Comparison of ENCODE assay signal across 8 cellular contexts in the genomic region with DNA sequence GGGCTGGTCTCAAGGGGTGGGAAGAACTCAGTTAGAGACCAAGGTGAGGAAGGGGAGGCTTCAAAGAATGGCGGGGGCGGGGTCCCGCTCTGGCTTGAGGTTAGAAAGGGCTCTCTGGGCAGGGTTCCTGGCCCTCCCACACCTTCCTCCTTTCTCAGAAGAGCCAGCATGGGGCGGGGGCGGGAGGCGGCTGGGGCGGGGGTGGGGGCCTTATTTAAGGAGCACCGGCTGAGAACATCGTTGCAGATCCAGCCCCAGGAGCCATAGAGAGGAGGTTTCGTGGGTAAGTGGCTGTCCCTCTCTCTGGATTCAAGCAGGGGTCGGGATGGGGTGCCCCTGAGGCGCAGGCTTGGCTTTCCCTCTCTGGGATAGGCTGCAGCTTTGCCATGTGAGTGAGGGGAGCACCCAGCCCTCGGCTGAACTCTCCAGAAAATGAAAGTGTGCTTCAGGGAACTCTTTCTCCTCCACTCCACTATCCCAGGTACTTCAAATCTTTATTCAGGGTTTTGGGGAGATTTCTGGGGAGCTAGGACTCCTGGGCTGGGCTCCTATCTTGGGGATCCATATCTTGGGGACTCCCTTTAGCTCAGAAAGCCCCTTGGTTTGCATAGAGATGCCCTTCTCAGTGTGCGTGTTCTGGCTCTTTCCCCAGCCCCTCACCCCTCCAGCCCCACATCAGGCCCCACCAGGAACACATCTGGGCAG. TPM values are rescaled to one million over a fixed set of nuclear protein-coding genes. Genes with fewer than 3 reads are reported as not detected.
DNase-seq lines count a peak whose midpoint lies in the region; ATAC-seq and TF ChIP-seq lines count a peak whose summit lies in the region.

No MANE protein-coding gene starts in this region.

- H3K36me3 Mint-ChIP-seq in central memory CD8-positive, alpha-beta T cell (ENCODE audit: insufficient read depth) = peaks cover 17% of the 10 kb centered on the region
- no peaks in the 10 kb centered on the region for H3K36me3 Mint-ChIP-seq in chondrocyte (ENCODE audit: low read depth)

- no peaks in the 10 kb centered on the region for H3K36me3 ChIP-seq in ovary
- no peaks in the 10 kb centered on the region for H3K36me3 ChIP-seq in body of pancreas (replicated peaks in 1 of 2; ENCODE audit: insufficient read depth in 1 of 2, low read depth in 2 of 2)

- no peak for TF ChIP-seq POLR2A in ovary (IDR thresholded peaks at IDR 0.05)
- no peak for TF ChIP-seq POLR2A in body of pancreas (IDR thresholded peaks at IDR 0.05)

- H3K9me3 ChIP-seq in ovary = no peaks in the 10 kb centered on the region
- no peaks in the 10 kb centered on the region for H3K9me3 ChIP-seq in body of pancreas

- DNase-seq in DMS79 (lab: John Stamatoyannopoulos, UW) = peak; percentile 11
- DNase-seq in MV-4-11 (lab: John Stamatoyannopoulos, UW) = peak; percentile 9
- no peak for DNase-seq in central memory CD8-positive, alpha-beta T cell (ENCODE audit: low spot score in 2 of 2)
- peak in 4 of 5 donors; percentile 42 to 65 (median 56) for DNase-seq in ovary
- no peak for DNase-seq in HT-29 (ENCODE audit: low spot score)
- no peak for DNase-seq in mucosa of gallbladder (ENCODE audit: low spot score)
- no peak for DNase-seq in chondrocyte (ENCODE audit: low spot score)
- no peak for DNase-seq in body of pancreas

- H3K27ac ChIP-seq in ovary (peak overlapping the region in 1 of 2 donors; percentile 64), body of pancreas (peak overlapping the region in 1 of 4 donors; percentile 45)

- H3K4me3 Mint-ChIP-seq in central memory CD8-positive, alpha-beta T cell = peak overlapping the region; percentile 76
- H3K4me3 Mint-ChIP-seq in chondrocyte (ENCODE audit: unreplicated experiment) = no peak overlapping the region

- H3K27me3 ChIP-seq in ovary (no peaks in the 10 kb centered on the region), body of pancreas (no peaks in the 10 kb centered on the region)

- H3K4me3 ChIP-seq in ovary (peak overlapping the region; percentile 29), body of pancreas (no peak overlapping the region)

- no peak for ATAC-seq in central memory CD8-positive, alpha-beta T cell (replicated peaks; ENCODE audit: extremely low read depth, poor library complexity, severe bottlenecking)
- ATAC-seq in body of pancreas = no peak

- no peaks in the 10 kb centered on the region for H3K27me3 Mint-ChIP-seq in central memory CD8-positive, alpha-beta T cell
- H3K27me3 Mint-ChIP-seq in chondrocyte (ENCODE audit: low read depth) = peaks cover 3% of the 10 kb centered on the region

- intact Hi-C loops in ovary (cut with DNase I) = no loop called here
- intact Hi-C loops in body of pancreas (cut with DNase I) = no loop called here

- H3K27ac Mint-ChIP-seq in central memory CD8-positive, alpha-beta T cell (ENCODE audit: low read depth) = peak overlapping the region; percentile 22
- no peak overlapping the region for H3K27ac Mint-ChIP-seq in chondrocyte (ENCODE audit: unreplicated experiment)

- H3K9me3 Mint-ChIP-seq in central memory CD8-positive, alpha-beta T cell = no peaks in the 10 kb centered on the region
- H3K9me3 Mint-ChIP-seq in chondrocyte (ENCODE audit: low read depth) = no peaks in the 10 kb centered on the region

- TF ChIP-seq EP300 in ovary (IDR thresholded peaks at IDR 0.05) = no peak

- TF ChIP-seq CTCF in ovary (IDR thresholded peaks at IDR 0.05) = no peak
- no peak for TF ChIP-seq CTCF in chondrocyte (IDR thresholded peaks at IDR 0.05)
- TF ChIP-seq CTCF in body of pancreas (IDR thresholded peaks at IDR 0.05) = no peak

- WGBS in ovary, 3 donors = 2 to 5% (median 2%) methylated on average over 11 to 14 of the region's 14 CpGs
- WGBS in body of pancreas, 2 donors = 15 to 29% methylated on average over 10 of the region's 14 CpGs

- H3K4me1 Mint-ChIP-seq in central memory CD8-positive, alpha-beta T cell = peaks cover 36% of the 10 kb centered on the region
- H3K4me1 Mint-ChIP-seq in chondrocyte (ENCODE audit: low read depth) = peaks cover 19% of the 10 kb centered on the region

- peaks cover 10% of the 10 kb centered on the region for H3K4me1 ChIP-seq in ovary (ENCODE audit: insufficient read depth)
- peaks cover 15% of the 10 kb centered on the region for H3K4me1 ChIP-seq in body of pancreas

RNA-seq across cellular contexts. Expression of a gene that starts 3.3 kb away (rescaled TPM):
- 10 to 100 TPM; 47.7 to 70.8 (median 61.7) TPM for total RNA-seq in ovary
- polyA plus RNA-seq in ovary = 10 to 100 TPM; 34.7 to 76.5 TPM
- total RNA-seq in HT-29 (2014; rRNA removed; shearing (Covaris generic)) = 37.0 and 38.6 TPM in 2 replicates
- total RNA-seq in mucosa of gallbladder = 63.2 TPM
- 55.1 to 64.3 TPM (median 57.7 TPM) in 3 replicates for total RNA-seq in chondrocyte
- total RNA-seq in body of pancreas = 10 to 100 TPM; 30.3 to 35.5 TPM

RNA-seq across cellular contexts. Expression of a gene that starts 15.0 kb away (rescaled TPM):
- 10 to 100 TPM; 13.5 to 31.1 (median 19.3) TPM for total RNA-seq in ovary
- polyA plus RNA-seq in ovary = 10 to 100 TPM in 1 of 2 donors, under 1 TPM in 1; 0.25 to 17.9 TPM
- 25.5 and 49.5 TPM in 2 replicates for total RNA-seq in HT-29 (2014; rRNA removed; shearing (Covaris generic))
- total RNA-seq in mucosa of gallbladder = 29.3 TPM
- 8.8 to 10.1 TPM (median 9.0 TPM) in 3 replicates for total RNA-seq in chondrocyte
- 10 to 100 TPM; 12.7 to 38.6 TPM for total RNA-seq in body of pancreas

RNA-seq across cellular contexts. Expression of a gene that starts 15.7 kb away (rescaled TPM):
- total RNA-seq in ovary = 10 to 100 TPM in 1 of 7 donors, 1 to 10 TPM in 1, under 1 TPM in 3, not detected in 2; 0.37 to 22.3 (median 0.60) TPM
- under 1 TPM in 1 of 2 donors, not detected in 1; 0.11 TPM for polyA plus RNA-seq in ovary
- total RNA-seq in HT-29 (2014; rRNA removed; shearing (Covaris generic)) = 4.5 and 11.7 TPM in 2 replicates
- total RNA-seq in mucosa of gallbladder = 0.46 TPM
- total RNA-seq in chondrocyte = not detected in 3 replicates
- total RNA-seq in body of pancreas = 1 to 10 TPM in 1 of 2 donors, under 1 TPM in 1; 0.66 to 4.2 TPM

RNA-seq across cellular contexts. Expression of a gene that starts 17.1 kb away (rescaled TPM):
- total RNA-seq in ovary = 10 to 100 TPM in 6 of 7 donors, 1 to 10 TPM in 1; 4.4 to 34.7 (median 24.5) TPM
- 10 to 100 TPM in 1 of 2 donors, 1 to 10 TPM in 1; 4.6 to 12.4 TPM for polyA plus RNA-seq in ovary
- total RNA-seq in HT-29 (2014; rRNA removed; shearing (Covaris generic)) = 0.18 and 0.47 TPM in 2 replicates
- 106 TPM for total RNA-seq in mucosa of gallbladder
- total RNA-seq in chondrocyte = 3.0 to 4.0 TPM (median 4.0 TPM) in 3 replicates
- 1 to 10 TPM; 2.6 to 5.3 TPM for total RNA-seq in body of pancreas

RNA-seq across cellular contexts. Expression of a gene that starts 40.2 kb away (rescaled TPM):
- total RNA-seq in ovary (10 to 100 TPM; 18.5 to 42.6 (median 35.9) TPM), mucosa of gallbladder (42.2 TPM), chondrocyte (29.4 to 38.0 TPM (median 35.9 TPM) in 3 replicates), body of pancreas (10 to 100 TPM; 17.9 to 30.0 TPM)
- 10 to 100 TPM; 16.3 to 20.5 TPM for polyA plus RNA-seq in ovary
- 27.5 and 38.4 TPM in 2 replicates for total RNA-seq in HT-29 (2014; rRNA removed; shearing (Covaris generic))

Comparison
In these comparisons a context has a peak if more than half of its experiments do, and no peak if none do; other contexts are left out.
1. DNase-seq: peak in DMS79 (single experiment), MV-4-11 (single experiment) and ovary (4 of 5); none in central memory CD8-positive, alpha-beta T cell (0 of 2), HT-29 (single experiment), mucosa of gallbladder (single experiment), chondrocyte (single experiment) and body of pancreas (0 of 4).